ENCODE assay signal across 1 cellular context in genomic region chr7:100126931-100127865, GRCh38.
TF ChIP-seq lines count a peak whose summit lies in the region.

Gene MBLAC1 (plus strand): TSS chr7:100126967. CDS start chr7:100127396, 429 bp downstream.

TF ChIP-seq in HepG2, 621 proteins besides CTCF, POLR2A, EP300 and RAD21 (continued from another document):
- TF ChIP-seq ZNF574 (CRISPR knock-in tag; IDR thresholded peaks at IDR 0.05) (peak; percentile 59; the same call in 1 of the 2 replicates), SP4 (CRISPR knock-in tag; IDR thresholded peaks at IDR 0.05) (peak; percentile 52), KIAA2018 (CRISPR knock-in tag; IDR thresholded peaks at IDR 0.05; ENCODE audit: borderline replicate concordance) (no peak), ZNF720 (CRISPR knock-in tag; IDR thresholded peaks at IDR 0.05) (no peak), ZNF879 (CRISPR knock-in tag; IDR thresholded peaks at IDR 0.05) (0 out of 2 replicates have a peak, but pooled peaks have one; percentile 8), MEF2D (CRISPR knock-in tag; IDR thresholded peaks at IDR 0.05) (peak; percentile 68), TBX2 (CRISPR knock-in tag; IDR thresholded peaks at IDR 0.05; ENCODE audit: borderline replicate concordance) (peak; percentile 39), PHF5A (CRISPR knock-in tag; IDR thresholded peaks at IDR 0.05; ENCODE audit: low read depth, unreplicated experiment) (peak; percentile 10), ZNF264 (CRISPR knock-in tag; IDR thresholded peaks at IDR 0.05) (0 out of 2 replicates have a peak, but pooled peaks have one; percentile 52), ZFP91 (CRISPR knock-in tag; IDR thresholded peaks at IDR 0.05; ENCODE audit: borderline replicate concordance) (peak; percentile 71), ZNF557 (CRISPR knock-in tag; IDR thresholded peaks at IDR 0.05) (peak; percentile 31), ARNTL (CRISPR knock-in tag; IDR thresholded peaks at IDR 0.05) (0 out of 2 replicates have a peak, but pooled peaks have one; percentile 8), ZNF441 (CRISPR knock-in tag; IDR thresholded peaks at IDR 0.05; ENCODE audit: borderline replicate concordance) (peak; percentile 32; the same call in 1 of the 2 replicates), MAZ (IDR thresholded peaks at IDR 0.05; ENCODE audit: borderline replicate concordance, low read depth, low read length) (peak; percentile 87), MAZ (CRISPR knock-in tag; IDR thresholded peaks at IDR 0.05; ENCODE audit: low read depth) (0 out of 2 replicates have a peak, but pooled peaks have one; percentile 49), CENPT (CRISPR knock-in tag; IDR thresholded peaks at IDR 0.05; ENCODE audit: low read depth) (0 out of 2 replicates have a peak, but pooled peaks have one; percentile 62), YY1 (IDR thresholded peaks at IDR 0.05; ENCODE audit: insufficient read depth, insufficient replicate concordance, low read depth, low read length) (peak; percentile 92), KDM4B (CRISPR knock-in tag; IDR thresholded peaks at IDR 0.05) (no peak), TEAD2 (CRISPR knock-in tag; IDR thresholded peaks at IDR 0.05) (0 out of 2 replicates have a peak, but pooled peaks have one; percentile 9), ZSCAN21 (CRISPR knock-in tag; IDR thresholded peaks at IDR 0.05; ENCODE audit: borderline replicate concordance) (0 out of 2 replicates have a peak, but pooled peaks have one; percentile 12), HNRNPL (IDR thresholded peaks at IDR 0.05; ENCODE audit: low read depth, low read length) (peak; percentile 48; the same call in 1 of the 2 replicates), NR2C2 (CRISPR knock-in tag; IDR thresholded peaks at IDR 0.05; ENCODE audit: borderline replicate concordance) (peak; percentile 19; the same call in 1 of the 2 replicates), DMAP1 (CRISPR knock-in tag; IDR thresholded peaks at IDR 0.05) (peak; percentile 51; the same call in 1 of the 2 replicates), ZBTB39 (CRISPR knock-in tag; IDR thresholded peaks at IDR 0.05) (peak; percentile 41; the same call in 1 of the 2 replicates), SRF (IDR thresholded peaks at IDR 0.05; ENCODE audit: low read depth, low read length) (no peak), RARA (CRISPR knock-in tag; IDR thresholded peaks at IDR 0.05) (0 out of 2 replicates have a peak, but pooled peaks have one; percentile 6), FUBP1 (CRISPR knock-in tag; IDR thresholded peaks at IDR 0.05; ENCODE audit: borderline replicate concordance) (no peak), ATF7 (IDR thresholded peaks at IDR 0.05) (peak; percentile 40), ATF7 (CRISPR knock-in tag; IDR thresholded peaks at IDR 0.05) (no peak; the same call in 1 of the 2 replicates)
